In genomic region chr1:12478612-12478985, GRCh38 we compare ENCODE assay signal across 8 cellular contexts.
DNase-seq lines count a peak whose midpoint lies in the region; ATAC-seq and TF ChIP-seq lines count a peak whose summit lies in the region.

No MANE protein-coding gene starts in this region.

- TF ChIP-seq POLR2A in prostate gland (IDR thresholded peaks at IDR 0.05) = no peak

- H3K27me3 ChIP-seq in prostate gland (replicated peaks; ENCODE audit: insufficient read depth) = no peaks in the 10 kb centered on the region

- TF ChIP-seq CTCF in Calu3 (IDR thresholded peaks at IDR 0.05; ENCODE audit: unreplicated experiment) = no peak
- TF ChIP-seq CTCF in prostate gland (IDR thresholded peaks at IDR 0.05) = no peak
- no peak for TF ChIP-seq CTCF in CD14-positive monocyte (IDR thresholded peaks at IDR 0.05)

- H3K4me3 ChIP-seq in prostate gland = no peak overlapping the region

- peaks cover 42% of the 10 kb centered on the region for H3K4me1 Mint-ChIP-seq in Calu3 (ENCODE audit: low read depth, unreplicated experiment)
- peaks cover 54 to 66% of the 10 kb centered on the region in 2 donors for H3K4me1 Mint-ChIP-seq in effector memory CD8-positive, alpha-beta T cell (ENCODE audit: low read depth in 2 of 2)
- H3K4me1 Mint-ChIP-seq in CD14-positive monocyte = peaks cover 49% of the 10 kb centered on the region

- CTCF ChIA-PET in Calu3 (lab: Charles Lee) = interaction anchor here (1.0 to 1.3 kb wide), 4 partner anchors 71 to 140 kb away, joined by 3 to 4 read pairs (median 3); partner anchors contain the start of gene DHRS3

- H3K27ac Mint-ChIP-seq in Calu3 (ENCODE audit: unreplicated experiment) = peak overlapping the region; percentile 99
- peak overlapping the region; percentile 86 to 89 for H3K27ac Mint-ChIP-seq in effector memory CD8-positive, alpha-beta T cell
- H3K27ac Mint-ChIP-seq in CD14-positive monocyte = peak overlapping the region in 1 of 7 donors; percentile 70

- H3K4me1 ChIP-seq in prostate gland (replicated peaks) = peaks cover 49% of the 10 kb centered on the region

- H3K36me3 Mint-ChIP-seq in Calu3 (ENCODE audit: insufficient read depth, unreplicated experiment) = peaks cover 19% of the 10 kb centered on the region
- H3K36me3 Mint-ChIP-seq in effector memory CD8-positive, alpha-beta T cell (ENCODE audit: insufficient read depth) = peaks cover 11% of the 10 kb centered on the region
- peaks cover 53 to 58% of the 10 kb centered on the region in 2 donors for H3K36me3 Mint-ChIP-seq in CD14-positive monocyte

- H3K27me3 Mint-ChIP-seq in Calu3 (ENCODE audit: unreplicated experiment) (no peaks in the 10 kb centered on the region), CD14-positive monocyte (ENCODE audit: low read depth in 3 of 3) (no peaks in the 10 kb centered on the region)
- no peaks in the 10 kb centered on the region for H3K27me3 Mint-ChIP-seq in effector memory CD8-positive, alpha-beta T cell

- intact Hi-C loops in Calu3 (cut with micrococcal nuclease; ENCODE audit: unreplicated experiment) (loop anchor here (1.0 to 5.0 kb wide), 8 partner anchors 24 to 181 kb away; partner anchors contain the start of gene DHRS3), prostate gland (cut with DNase I) (no loop called here), CD14-positive monocyte (cut with micrococcal nuclease) (no loop called here)

- 4% methylated on average over 11 of the region's 11 CpGs for WGBS in prostate gland

- ATAC-seq in effector memory CD8-positive, alpha-beta T cell (replicated peaks) = peak; percentile 79
- ATAC-seq in HG02763 (IDR thresholded peaks at IDR 0.05; ENCODE audit: unreplicated experiment) (no peak), GM21529 (IDR thresholded peaks at IDR 0.05; ENCODE audit: unreplicated experiment) (no peak)

- H3K4me3 Mint-ChIP-seq in Calu3 (ENCODE audit: low read depth, unreplicated experiment) (peak overlapping the region; percentile 49), CD14-positive monocyte (no peak overlapping the region)
- peak overlapping the region; percentile 43 to 73 for H3K4me3 Mint-ChIP-seq in effector memory CD8-positive, alpha-beta T cell

- no peaks in the 10 kb centered on the region for H3K9me3 ChIP-seq in prostate gland

- TSS peak; percentile 86 for BruUV-seq in Calu3 (replicated peaks; lab: Mats Ljungman, UMichigan)

- H3K9me3 Mint-ChIP-seq in Calu3 (ENCODE audit: low read depth, unreplicated experiment) = no peaks in the 10 kb centered on the region
- H3K9me3 Mint-ChIP-seq in effector memory CD8-positive, alpha-beta T cell = no peaks in the 10 kb centered on the region
- H3K9me3 Mint-ChIP-seq in CD14-positive monocyte = no peaks in the 10 kb centered on the region

- no peaks in the 10 kb centered on the region for H3K36me3 ChIP-seq in prostate gland

- H3K27ac ChIP-seq in prostate gland = peak overlapping the region; percentile 76 to 85

- DNase-seq in Calu3 = no peak
- peak; percentile 70 for DNase-seq in UCSD-AML1 (lab: John Stamatoyannopoulos, UW; ENCODE audit: unreplicated experiment)
- peak; percentile 18 to 32 (median 28) for DNase-seq in effector memory CD8-positive, alpha-beta T cell
- no peak for DNase-seq in prostate gland (ENCODE audit: low spot score)
- no peak for DNase-seq in CD14-positive monocyte (ENCODE audit: low spot score)
- no peak for DNase-seq in COR-L47 (lab: John Stamatoyannopoulos, UW)

Comparison
In these comparisons a context has a peak if more than half of its experiments do, and no peak if none do; other contexts are left out.
1. DNase-seq: peak in UCSD-AML1 (single experiment) and effector memory CD8-positive, alpha-beta T cell (3 of 3); none in Calu3 (single experiment), prostate gland (single experiment), CD14-positive monocyte (single experiment) and COR-L47 (single experiment).
2. H3K4me3 Mint-ChIP-seq: peak in Calu3 (single experiment) and effector memory CD8-positive, alpha-beta T cell (2 of 2); none in CD14-positive monocyte (0 of 2).